Comparison of ENCODE assay signal across 1 cellular context in genomic region chrX:49842603-49843002, GRCh38.
TF ChIP-seq lines count a peak whose summit lies in the region.

No MANE protein-coding gene starts in this region.

TF ChIP-seq in HepG2, 621 proteins besides CTCF, POLR2A, EP300 and RAD21 (continued from another document and continues in another):
- TF ChIP-seq, protein P1, sequence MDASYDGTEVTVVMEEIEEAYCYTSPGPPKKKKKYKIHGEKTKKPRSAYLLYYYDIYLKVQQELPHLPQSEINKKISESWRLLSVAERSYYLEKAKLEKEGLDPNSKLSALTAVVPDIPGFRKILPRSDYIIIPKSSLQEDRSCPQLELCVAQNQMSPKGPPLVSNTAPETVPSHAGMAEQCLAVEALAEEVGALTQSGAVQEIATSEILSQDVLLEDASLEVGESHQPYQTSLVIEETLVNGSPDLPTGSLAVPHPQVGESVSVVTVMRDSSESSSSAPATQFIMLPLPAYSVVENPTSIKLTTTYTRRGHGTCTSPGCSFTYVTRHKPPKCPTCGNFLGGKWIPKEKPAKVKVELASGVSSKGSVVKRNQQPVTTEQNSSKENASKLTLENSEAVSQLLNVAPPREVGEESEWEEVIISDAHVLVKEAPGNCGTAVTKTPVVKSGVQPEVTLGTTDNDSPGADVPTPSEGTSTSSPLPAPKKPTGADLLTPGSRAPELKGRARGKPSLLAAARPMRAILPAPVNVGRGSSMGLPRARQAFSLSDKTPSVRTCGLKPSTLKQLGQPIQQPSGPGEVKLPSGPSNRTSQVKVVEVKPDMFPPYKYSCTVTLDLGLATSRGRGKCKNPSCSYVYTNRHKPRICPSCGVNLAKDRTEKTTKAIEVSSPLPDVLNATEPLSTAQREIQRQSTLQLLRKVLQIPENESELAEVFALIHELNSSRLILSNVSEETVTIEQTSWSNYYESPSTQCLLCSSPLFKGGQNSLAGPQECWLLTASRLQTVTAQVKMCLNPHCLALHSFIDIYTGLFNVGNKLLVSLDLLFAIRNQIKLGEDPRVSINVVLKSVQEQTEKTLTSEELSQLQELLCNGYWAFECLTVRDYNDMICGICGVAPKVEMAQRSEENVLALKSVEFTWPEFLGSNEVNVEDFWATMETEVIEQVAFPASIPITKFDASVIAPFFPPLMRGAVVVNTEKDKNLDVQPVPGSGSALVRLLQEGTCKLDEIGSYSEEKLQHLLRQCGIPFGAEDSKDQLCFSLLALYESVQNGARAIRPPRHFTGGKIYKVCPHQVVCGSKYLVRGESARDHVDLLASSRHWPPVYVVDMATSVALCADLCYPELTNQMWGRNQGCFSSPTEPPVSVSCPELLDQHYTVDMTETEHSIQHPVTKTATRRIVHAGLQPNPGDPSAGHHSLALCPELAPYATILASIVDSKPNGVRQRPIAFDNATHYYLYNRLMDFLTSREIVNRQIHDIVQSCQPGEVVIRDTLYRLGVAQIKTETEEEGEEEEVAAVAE (CRISPR knock-in tag; IDR thresholded peaks at IDR 0.05; ENCODE audit: borderline replicate concordance) = no peak
- TF ChIP-seq CCDC6 (CRISPR knock-in tag; IDR thresholded peaks at IDR 0.05) = no peak
- TF ChIP-seq ZBTB2 (CRISPR knock-in tag; IDR thresholded peaks at IDR 0.05; ENCODE audit: low read depth) = no peak
- TF ChIP-seq, protein P2, sequence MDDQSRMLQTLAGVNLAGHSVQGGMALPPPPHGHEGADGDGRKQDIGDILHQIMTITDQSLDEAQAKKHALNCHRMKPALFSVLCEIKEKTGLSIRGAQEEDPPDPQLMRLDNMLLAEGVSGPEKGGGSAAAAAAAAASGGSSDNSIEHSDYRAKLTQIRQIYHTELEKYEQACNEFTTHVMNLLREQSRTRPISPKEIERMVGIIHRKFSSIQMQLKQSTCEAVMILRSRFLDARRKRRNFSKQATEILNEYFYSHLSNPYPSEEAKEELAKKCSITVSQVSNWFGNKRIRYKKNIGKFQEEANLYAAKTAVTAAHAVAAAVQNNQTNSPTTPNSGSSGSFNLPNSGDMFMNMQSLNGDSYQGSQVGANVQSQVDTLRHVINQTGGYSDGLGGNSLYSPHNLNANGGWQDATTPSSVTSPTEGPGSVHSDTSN (CRISPR knock-in tag; IDR thresholded peaks at IDR 0.05; ENCODE audit: borderline replicate concordance) = no peak
- no peak for TF ChIP-seq ZNF75D (CRISPR knock-in tag; IDR thresholded peaks at IDR 0.05; ENCODE audit: borderline replicate concordance)
- no peak for TF ChIP-seq KLF12 (CRISPR knock-in tag; IDR thresholded peaks at IDR 0.05; ENCODE audit: borderline replicate concordance)
- no peak for TF ChIP-seq ZNF773 (CRISPR knock-in tag; IDR thresholded peaks at IDR 0.05; ENCODE audit: borderline replicate concordance)
- TF ChIP-seq MXD4 (CRISPR knock-in tag; IDR thresholded peaks at IDR 0.05) = no peak
- no peak for TF ChIP-seq TARDBP (CRISPR knock-in tag; IDR thresholded peaks at IDR 0.05)
- TF ChIP-seq ZNF841 (CRISPR knock-in tag; IDR thresholded peaks at IDR 0.05; ENCODE audit: borderline replicate concordance) = no peak
- TF ChIP-seq ZNF10 (CRISPR knock-in tag; IDR thresholded peaks at IDR 0.05; ENCODE audit: borderline replicate concordance, low read depth) = no peak
- no peak for TF ChIP-seq ZNF281 (CRISPR knock-in tag; IDR thresholded peaks at IDR 0.05; ENCODE audit: borderline replicate concordance)
- TF ChIP-seq, protein P3, sequence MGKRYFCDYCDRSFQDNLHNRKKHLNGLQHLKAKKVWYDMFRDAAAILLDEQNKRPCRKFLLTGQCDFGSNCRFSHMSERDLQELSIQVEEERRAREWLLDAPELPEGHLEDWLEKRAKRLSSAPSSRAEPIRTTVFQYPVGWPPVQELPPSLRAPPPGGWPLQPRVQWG (CRISPR knock-in tag; IDR thresholded peaks at IDR 0.05; ENCODE audit: borderline replicate concordance, low read depth) = no peak
- no peak for TF ChIP-seq TOPORS (CRISPR knock-in tag; IDR thresholded peaks at IDR 0.05)
- TF ChIP-seq FOXP1 (IDR thresholded peaks at IDR 0.05) = no peak
- TF ChIP-seq FOXP1 (CRISPR knock-in tag; IDR thresholded peaks at IDR 0.05) = peak; percentile 50; the same call in 1 of the 2 replicates
- TF ChIP-seq ZNF446 (CRISPR knock-in tag; IDR thresholded peaks at IDR 0.05) = no peak
- no peak for TF ChIP-seq HDAC6 (IDR thresholded peaks at IDR 0.05; ENCODE audit: low read depth, low read length)
- no peak for TF ChIP-seq TCF7 (IDR thresholded peaks at IDR 0.05; ENCODE audit: low read depth)
- no peak for TF ChIP-seq IRF1 (CRISPR knock-in tag; IDR thresholded peaks at IDR 0.05; ENCODE audit: low read depth)
- TF ChIP-seq ZNF747 (CRISPR knock-in tag; IDR thresholded peaks at IDR 0.05; ENCODE audit: borderline replicate concordance) = no peak
- no peak for TF ChIP-seq MTF2 (CRISPR knock-in tag; IDR thresholded peaks at IDR 0.05; ENCODE audit: borderline replicate concordance)
- TF ChIP-seq GPN1 (CRISPR knock-in tag; IDR thresholded peaks at IDR 0.05; ENCODE audit: borderline replicate concordance) = no peak
- TF ChIP-seq KDM5B (CRISPR knock-in tag; IDR thresholded peaks at IDR 0.05; ENCODE audit: borderline replicate concordance) = no peak
- no peak for TF ChIP-seq ZNF224 (CRISPR knock-in tag; IDR thresholded peaks at IDR 0.05)
- no peak for TF ChIP-seq HMGA1 (CRISPR knock-in tag; conservative IDR thresholded peaks at IDR 0.05)
- no peak for TF ChIP-seq ZNF724P (CRISPR knock-in tag; IDR thresholded peaks at IDR 0.05; ENCODE audit: borderline replicate concordance)
- no peak for TF ChIP-seq ATF1 (CRISPR knock-in tag; IDR thresholded peaks at IDR 0.05)
- no peak for TF ChIP-seq ZBED4 (CRISPR knock-in tag; IDR thresholded peaks at IDR 0.05; ENCODE audit: borderline replicate concordance)
- no peak for TF ChIP-seq NBN (conservative IDR thresholded peaks at IDR 0.05)
- TF ChIP-seq THAP11 (CRISPR knock-in tag; IDR thresholded peaks at IDR 0.05) = no peak; the same call in 1 of the 2 replicates
- TF ChIP-seq, protein P4, sequence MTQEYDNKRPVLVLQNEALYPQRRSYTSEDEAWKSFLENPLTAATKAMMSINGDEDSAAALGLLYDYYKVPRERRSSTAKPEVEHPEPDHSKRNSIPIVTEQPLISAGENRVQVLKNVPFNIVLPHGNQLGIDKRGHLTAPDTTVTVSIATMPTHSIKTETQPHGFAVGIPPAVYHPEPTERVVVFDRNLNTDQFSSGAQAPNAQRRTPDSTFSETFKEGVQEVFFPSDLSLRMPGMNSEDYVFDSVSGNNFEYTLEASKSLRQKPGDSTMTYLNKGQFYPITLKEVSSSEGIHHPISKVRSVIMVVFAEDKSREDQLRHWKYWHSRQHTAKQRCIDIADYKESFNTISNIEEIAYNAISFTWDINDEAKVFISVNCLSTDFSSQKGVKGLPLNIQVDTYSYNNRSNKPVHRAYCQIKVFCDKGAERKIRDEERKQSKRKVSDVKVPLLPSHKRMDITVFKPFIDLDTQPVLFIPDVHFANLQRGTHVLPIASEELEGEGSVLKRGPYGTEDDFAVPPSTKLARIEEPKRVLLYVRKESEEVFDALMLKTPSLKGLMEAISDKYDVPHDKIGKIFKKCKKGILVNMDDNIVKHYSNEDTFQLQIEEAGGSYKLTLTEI (CRISPR knock-in tag; conservative IDR thresholded peaks at IDR 0.05) = no peak
- no peak for TF ChIP-seq YY1 (IDR thresholded peaks at IDR 0.05; ENCODE audit: insufficient read depth, insufficient replicate concordance, low read depth, low read length)
- TF ChIP-seq CEBPB (IDR thresholded peaks at IDR 0.05; ENCODE audit: borderline replicate concordance, low read depth, low read length) = no peak
- no peak for TF ChIP-seq ATF7-NPFF (CRISPR knock-in tag; IDR thresholded peaks at IDR 0.05; ENCODE audit: low read depth)
- TF ChIP-seq ZNF652 (CRISPR knock-in tag; IDR thresholded peaks at IDR 0.05; ENCODE audit: borderline replicate concordance, low read depth) = no peak
- TF ChIP-seq, protein P5, sequence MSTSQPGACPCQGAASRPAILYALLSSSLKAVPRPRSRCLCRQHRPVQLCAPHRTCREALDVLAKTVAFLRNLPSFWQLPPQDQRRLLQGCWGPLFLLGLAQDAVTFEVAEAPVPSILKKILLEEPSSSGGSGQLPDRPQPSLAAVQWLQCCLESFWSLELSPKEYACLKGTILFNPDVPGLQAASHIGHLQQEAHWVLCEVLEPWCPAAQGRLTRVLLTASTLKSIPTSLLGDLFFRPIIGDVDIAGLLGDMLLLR (CRISPR knock-in tag; IDR thresholded peaks at IDR 0.05) = no peak
- TF ChIP-seq PHB2 (IDR thresholded peaks at IDR 0.05; ENCODE audit: partially characterized antibody) = no peak
- no peak for TF ChIP-seq TEAD2 (CRISPR knock-in tag; IDR thresholded peaks at IDR 0.05)
- TF ChIP-seq RFXAP (CRISPR knock-in tag; IDR thresholded peaks at IDR 0.05; ENCODE audit: borderline replicate concordance) = no peak
- no peak for TF ChIP-seq ZNF138 (CRISPR knock-in tag; IDR thresholded peaks at IDR 0.05; ENCODE audit: low read depth)
- TF ChIP-seq CC2D1A (CRISPR knock-in tag; IDR thresholded peaks at IDR 0.05) = no peak
- TF ChIP-seq ZZZ3 (CRISPR knock-in tag; IDR thresholded peaks at IDR 0.05; ENCODE audit: borderline replicate concordance) = no peak
- TF ChIP-seq ZNF124 (CRISPR knock-in tag; IDR thresholded peaks at IDR 0.05) = no peak
- no peak for TF ChIP-seq PATZ1 (CRISPR knock-in tag; IDR thresholded peaks at IDR 0.05)
- no peak for TF ChIP-seq ZNF549 (CRISPR knock-in tag; IDR thresholded peaks at IDR 0.05)
